In genomic region chr12:7058850-7059249, GRCh38 we compare ENCODE assay signal across 1 cellular context.
TF ChIP-seq lines count a peak whose summit lies in the region.

No MANE protein-coding gene starts in this region.

TF ChIP-seq in H1, 55 proteins besides CTCF, POLR2A, EP300 and RAD21:
- no peak for TF ChIP-seq USF2 (IDR thresholded peaks at IDR 0.05; ENCODE audit: low read length)
- no peak for TF ChIP-seq GTF2F1 (IDR thresholded peaks at IDR 0.05; ENCODE audit: borderline replicate concordance, low read depth, low read length)
- no peak for TF ChIP-seq SP1 (IDR thresholded peaks at IDR 0.05; ENCODE audit: low read depth, low read length)
- no peak for TF ChIP-seq GABPA (IDR thresholded peaks at IDR 0.05; ENCODE audit: borderline replicate concordance, insufficient read depth, low read length)
- no peak for TF ChIP-seq TAF1 (IDR thresholded peaks at IDR 0.05; ENCODE audit: low read depth, low read length)
- TF ChIP-seq KDM5A (IDR thresholded peaks at IDR 0.05; ENCODE audit: low read length): no peak
- no peak for TF ChIP-seq POLR2AphosphoS5 (IDR thresholded peaks at IDR 0.05; ENCODE audit: low read depth, low read length)
- no peak for TF ChIP-seq EZH2 (IDR thresholded peaks at IDR 0.05; ENCODE audit: low read depth, low read length, severe bottlenecking)
